1 cellular context compared by ENCODE assay signal in genomic region chr19:1172353-1173159, GRCh38.
TF ChIP-seq lines count a peak whose summit lies in the region.

No MANE protein-coding gene starts in this region.

TF ChIP-seq in HEK293, 187 proteins besides CTCF, POLR2A, EP300 and RAD21 (continued from another document):
- peak; percentile 37 for TF ChIP-seq PRDM10 (tag by site-specific recombination; IDR thresholded peaks at IDR 0.05)
- TF ChIP-seq YY1 (tag by site-specific recombination; IDR thresholded peaks at IDR 0.05): no peak
- TF ChIP-seq ZNF324 (tag by site-specific recombination; IDR thresholded peaks at IDR 0.05): no peak
- peak; percentile 78; the same call in 1 of the 2 replicates for TF ChIP-seq ZNF76 (tag by site-specific recombination; IDR thresholded peaks at IDR 0.05; ENCODE audit: borderline replicate concordance, low read depth)
